Comparison of ENCODE assay signal across 2 cellular contexts in the genomic region with DNA sequence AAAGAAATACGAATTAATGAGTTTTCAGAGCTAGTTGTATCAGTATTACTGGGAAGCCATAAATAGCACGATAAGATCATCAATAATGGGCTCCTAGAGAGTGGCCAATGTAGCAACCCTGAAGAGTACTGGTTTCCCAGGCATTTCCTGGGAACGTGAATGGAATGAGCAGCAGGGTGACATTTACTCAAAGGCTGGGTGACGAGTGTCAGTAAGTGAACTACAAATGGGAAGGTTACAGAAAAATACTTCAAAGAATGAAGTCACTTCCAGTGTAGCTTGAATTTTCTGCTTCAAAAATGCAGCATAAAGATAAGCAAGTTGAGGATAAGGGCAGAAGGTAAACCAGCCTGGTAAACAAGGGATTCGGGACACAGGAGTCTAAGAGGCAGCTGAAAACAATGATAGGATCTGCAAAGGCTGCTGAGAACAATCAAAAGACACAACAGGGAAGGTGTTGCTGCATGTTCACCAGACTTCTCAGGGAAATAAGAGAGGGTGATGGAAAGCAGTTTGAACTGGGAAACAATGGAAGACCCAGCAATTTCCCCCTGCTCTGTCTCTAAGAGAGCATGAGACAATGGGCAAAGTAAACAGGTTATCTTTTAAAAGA.
TF ChIP-seq lines count a peak whose summit lies in the region.

No MANE protein-coding gene starts in this region.

TF ChIP-seq in HEK293, 187 proteins besides CTCF, POLR2A, EP300 and RAD21:
- TF ChIP-seq, protein P1, sequence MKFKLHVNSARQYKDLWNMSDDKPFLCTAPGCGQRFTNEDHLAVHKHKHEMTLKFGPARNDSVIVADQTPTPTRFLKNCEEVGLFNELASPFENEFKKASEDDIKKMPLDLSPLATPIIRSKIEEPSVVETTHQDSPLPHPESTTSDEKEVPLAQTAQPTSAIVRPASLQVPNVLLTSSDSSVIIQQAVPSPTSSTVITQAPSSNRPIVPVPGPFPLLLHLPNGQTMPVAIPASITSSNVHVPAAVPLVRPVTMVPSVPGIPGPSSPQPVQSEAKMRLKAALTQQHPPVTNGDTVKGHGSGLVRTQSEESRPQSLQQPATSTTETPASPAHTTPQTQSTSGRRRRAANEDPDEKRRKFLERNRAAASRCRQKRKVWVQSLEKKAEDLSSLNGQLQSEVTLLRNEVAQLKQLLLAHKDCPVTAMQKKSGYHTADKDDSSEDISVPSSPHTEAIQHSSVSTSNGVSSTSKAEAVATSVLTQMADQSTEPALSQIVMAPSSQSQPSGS (tag by site-specific recombination; IDR thresholded peaks at IDR 0.05; ENCODE audit: low read depth), result no peak
- peak; percentile 43 for TF ChIP-seq PRDM10 (tag by site-specific recombination; IDR thresholded peaks at IDR 0.05)
- TF ChIP-seq ZNF426 (tag by site-specific recombination; IDR thresholded peaks at IDR 0.05), result no peak

TF ChIP-seq in HepG2, 621 proteins besides CTCF, POLR2A, EP300 and RAD21:
- no peak for TF ChIP-seq FOXK2 (IDR thresholded peaks at IDR 0.05)
- TF ChIP-seq THAP8 (CRISPR knock-in tag; IDR thresholded peaks at IDR 0.05; ENCODE audit: borderline replicate concordance), result no peak
- TF ChIP-seq ZNF484 (CRISPR knock-in tag; IDR thresholded peaks at IDR 0.05; ENCODE audit: borderline replicate concordance, low read depth), result no peak
- TF ChIP-seq ZFP91 (CRISPR knock-in tag; IDR thresholded peaks at IDR 0.05; ENCODE audit: borderline replicate concordance), result no peak
- TF ChIP-seq, protein P2, sequence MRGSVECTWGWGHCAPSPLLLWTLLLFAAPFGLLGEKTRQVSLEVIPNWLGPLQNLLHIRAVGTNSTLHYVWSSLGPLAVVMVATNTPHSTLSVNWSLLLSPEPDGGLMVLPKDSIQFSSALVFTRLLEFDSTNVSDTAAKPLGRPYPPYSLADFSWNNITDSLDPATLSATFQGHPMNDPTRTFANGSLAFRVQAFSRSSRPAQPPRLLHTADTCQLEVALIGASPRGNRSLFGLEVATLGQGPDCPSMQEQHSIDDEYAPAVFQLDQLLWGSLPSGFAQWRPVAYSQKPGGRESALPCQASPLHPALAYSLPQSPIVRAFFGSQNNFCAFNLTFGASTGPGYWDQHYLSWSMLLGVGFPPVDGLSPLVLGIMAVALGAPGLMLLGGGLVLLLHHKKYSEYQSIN (CRISPR knock-in tag; IDR thresholded peaks at IDR 0.05; ENCODE audit: borderline replicate concordance), result no peak
- no peak for TF ChIP-seq FLYWCH1 (CRISPR knock-in tag; IDR thresholded peaks at IDR 0.05)
- no peak for TF ChIP-seq NFIC (IDR thresholded peaks at IDR 0.05; ENCODE audit: low read length)
- TF ChIP-seq MTF2 (CRISPR knock-in tag; IDR thresholded peaks at IDR 0.05; ENCODE audit: borderline replicate concordance), result no peak
- no peak for TF ChIP-seq ZNF124 (CRISPR knock-in tag; IDR thresholded peaks at IDR 0.05)
- TF ChIP-seq ZNF552 (CRISPR knock-in tag; IDR thresholded peaks at IDR 0.05; ENCODE audit: borderline replicate concordance), result no peak
- TF ChIP-seq, protein P3, sequence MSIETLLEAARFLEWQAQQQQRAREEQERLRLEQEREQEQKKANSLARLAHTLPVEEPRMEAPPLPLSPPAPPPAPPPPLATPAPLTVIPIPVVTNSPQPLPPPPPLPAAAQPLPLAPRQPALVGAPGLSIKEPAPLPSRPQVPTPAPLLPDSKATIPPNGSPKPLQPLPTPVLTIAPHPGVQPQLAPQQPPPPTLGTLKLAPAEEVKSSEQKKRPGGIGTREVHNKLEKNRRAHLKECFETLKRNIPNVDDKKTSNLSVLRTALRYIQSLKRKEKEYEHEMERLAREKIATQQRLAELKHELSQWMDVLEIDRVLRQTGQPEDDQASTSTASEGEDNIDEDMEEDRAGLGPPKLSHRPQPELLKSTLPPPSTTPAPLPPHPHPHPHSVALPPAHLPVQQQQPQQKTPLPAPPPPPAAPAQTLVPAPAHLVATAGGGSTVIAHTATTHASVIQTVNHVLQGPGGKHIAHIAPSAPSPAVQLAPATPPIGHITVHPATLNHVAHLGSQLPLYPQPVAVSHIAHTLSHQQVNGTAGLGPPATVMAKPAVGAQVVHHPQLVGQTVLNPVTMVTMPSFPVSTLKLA (IDR thresholded peaks at IDR 0.05), result no peak
- TF ChIP-seq ZNF766 (CRISPR knock-in tag; IDR thresholded peaks at IDR 0.05; ENCODE audit: borderline replicate concordance), result no peak
